Comparison of ENCODE assay signal across 20 cellular contexts in the genomic region with DNA sequence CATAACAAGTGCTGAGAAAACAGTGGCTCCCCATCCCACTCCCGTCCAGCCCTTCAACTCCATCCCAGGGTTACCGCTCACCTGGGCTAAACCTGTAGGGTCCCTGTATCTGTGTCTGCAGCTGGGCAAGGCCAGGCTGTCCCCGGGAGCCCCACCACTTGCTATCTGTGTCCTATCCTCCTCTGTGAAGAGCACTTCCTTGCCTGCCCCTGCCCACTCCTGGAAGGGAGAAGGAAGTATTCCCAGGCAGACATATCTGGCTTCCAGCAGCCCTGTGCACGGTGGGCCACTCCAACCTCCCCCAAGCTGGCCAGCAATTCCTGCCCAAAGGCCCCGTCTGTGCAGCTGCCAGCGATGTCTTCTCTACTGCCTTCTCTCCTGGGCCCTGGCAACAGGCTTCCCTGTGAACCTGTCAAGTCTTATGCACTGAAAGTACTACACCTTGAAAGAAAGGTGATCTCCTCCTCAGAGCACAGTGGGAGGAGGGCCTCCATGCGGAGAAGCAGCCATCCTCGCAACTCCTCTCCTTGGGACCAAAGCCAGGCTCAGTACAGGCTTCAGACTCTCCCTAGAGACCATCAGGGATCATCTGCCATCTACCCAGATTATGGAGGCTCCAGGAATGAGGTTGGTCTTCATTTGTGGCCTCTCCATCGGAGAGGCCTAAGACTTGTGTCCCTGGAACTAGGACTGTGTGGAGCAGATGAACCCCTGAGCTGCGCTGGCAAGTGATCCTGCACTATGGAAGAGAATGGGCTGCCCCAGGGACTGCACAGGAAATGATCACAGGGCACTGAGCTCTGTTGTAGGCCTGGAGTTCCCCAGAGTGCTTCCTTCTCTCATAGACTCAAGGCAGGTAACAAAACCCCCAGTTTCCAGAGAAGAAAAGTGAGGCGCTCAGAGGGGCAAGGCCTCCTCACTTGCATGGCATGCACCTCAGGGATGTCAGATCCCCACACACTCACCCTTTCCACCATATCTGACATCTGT.
A peak's percentile ranks its signal among the peaks of the same experiment; 100 is the strongest.
DNase-seq lines count a peak whose midpoint lies in the region; ATAC-seq, FAIRE-seq and TF ChIP-seq lines count a peak whose summit lies in the region.
"Had no signal": no experiment of that assay in that cellular context is flagged by ENCODE, and none has a peak within 500 bp of the region (broad histone marks: within the 10 kb centered on the region; RNA-seq: fewer than 3 reads in every experiment).

No MANE protein-coding gene starts in this region.

- no peak for TF ChIP-seq CTCF in astrocyte (IDR thresholded peaks at IDR 0.05; ENCODE audit: insufficient read depth, low read depth, low read length)

- peaks cover 6% of the 10 kb centered on the region for H3K27me3 Mint-ChIP-seq in CD4-positive, CD25-positive, alpha-beta regulatory T cell
- peaks cover 35% of the 10 kb centered on the region for H3K27me3 Mint-ChIP-seq in astrocyte (ENCODE audit: low read depth, unreplicated experiment)

- no peak overlapping the region for H2AFZ ChIP-seq in astrocyte (ENCODE audit: low read depth, low read length)

- no peaks in the 10 kb centered on the region for H3K79me2 ChIP-seq in astrocyte (ENCODE audit: insufficient read depth, low read length)

- H3K4me3 ChIP-seq in BLaER1 (no peak overlapping the region), astrocyte (ENCODE audit: insufficient read depth, low read depth, low read length) (no peak overlapping the region)
- H3K4me3 ChIP-seq in CD4-positive, CD25-positive, alpha-beta regulatory T cell (ENCODE audit: low read depth, low read length) = no peak overlapping the region

- ATAC-seq in CD4-positive, CD25-positive, alpha-beta regulatory T cell (ENCODE audit: low read depth in 2 of 2) = peak in 1 of 2 donors; percentile 34
- no peak for ATAC-seq in GM18517 (IDR thresholded peaks at IDR 0.05; ENCODE audit: unreplicated experiment)
- ATAC-seq: HCT116 had no signal

- H3K9me3 Mint-ChIP-seq in CD4-positive, CD25-positive, alpha-beta regulatory T cell = no peaks in the 10 kb centered on the region
- no peaks in the 10 kb centered on the region for H3K9me3 Mint-ChIP-seq in astrocyte (ENCODE audit: unreplicated experiment)

- H3K27me3 ChIP-seq in BLaER1 = no peaks in the 10 kb centered on the region
- H3K27me3 ChIP-seq in CD4-positive, CD25-positive, alpha-beta regulatory T cell (ENCODE audit: control insufficient read depth, insufficient read depth, low read length) = no peaks in the 10 kb centered on the region
- H3K27me3 ChIP-seq in astrocyte (ENCODE audit: insufficient read depth, low read length) = no peaks in the 10 kb centered on the region

- H3K4me3 Mint-ChIP-seq in CD4-positive, CD25-positive, alpha-beta regulatory T cell = no peak overlapping the region
- no peak overlapping the region for H3K4me3 Mint-ChIP-seq in astrocyte (ENCODE audit: unreplicated experiment)

- no peaks in the 10 kb centered on the region for H3K36me3 ChIP-seq in BLaER1
- no peaks in the 10 kb centered on the region for H3K36me3 ChIP-seq in CD4-positive, CD25-positive, alpha-beta regulatory T cell (ENCODE audit: control insufficient read depth, insufficient read depth, low read length)
- H3K36me3 ChIP-seq in astrocyte (ENCODE audit: insufficient read depth, low read length) = no peaks in the 10 kb centered on the region

- no peak overlapping the region for H3K9ac ChIP-seq in BLaER1
- H3K9ac ChIP-seq in astrocyte (ENCODE audit: low read length) = no peak overlapping the region

- no peaks in the 10 kb centered on the region for H4K20me1 ChIP-seq in BLaER1
- H4K20me1 ChIP-seq in astrocyte (ENCODE audit: insufficient read depth, low read length) = no peaks in the 10 kb centered on the region

- H3K9me3 ChIP-seq in BLaER1 (no peaks in the 10 kb centered on the region), astrocyte (ENCODE audit: insufficient read depth, low read depth, low read length) (no peaks in the 10 kb centered on the region)
- H3K9me3 ChIP-seq in CD4-positive, CD25-positive, alpha-beta regulatory T cell (ENCODE audit: control insufficient read depth in 2 of 2, low read length in 2 of 2) = no peaks in the 10 kb centered on the region

- no peak for FAIRE-seq in astrocyte (lab: Jason Lieb, UNC)
- FAIRE-seq: G401.6, GM19239 had no signal

- H3K4me2 ChIP-seq in BLaER1 = peak overlapping the region; percentile 18; the same call in 1 of the 2 replicates
- H3K4me2 ChIP-seq in astrocyte (ENCODE audit: low read length) = no peak overlapping the region

- peaks cover 0 to 12% (median 6%) of the 10 kb centered on the region in 4 donors for H3K4me1 Mint-ChIP-seq in CD4-positive, CD25-positive, alpha-beta regulatory T cell
- H3K4me1 Mint-ChIP-seq in astrocyte (ENCODE audit: low read depth, unreplicated experiment) = no peaks in the 10 kb centered on the region

- H3K27ac Mint-ChIP-seq in CD4-positive, CD25-positive, alpha-beta regulatory T cell = peak overlapping the region; percentile 34 to 64 (median 56)
- peak overlapping the region; percentile 75 for H3K27ac Mint-ChIP-seq in astrocyte (ENCODE audit: unreplicated experiment)

- no peaks in the 10 kb centered on the region for H3K36me3 Mint-ChIP-seq in CD4-positive, CD25-positive, alpha-beta regulatory T cell
- H3K36me3 Mint-ChIP-seq in astrocyte (ENCODE audit: low read depth, unreplicated experiment) = peaks cover 2% of the 10 kb centered on the region

- H3K4me1 ChIP-seq in BLaER1 (peaks cover 7% of the 10 kb centered on the region), astrocyte (ENCODE audit: insufficient read depth, low read length) (no peaks in the 10 kb centered on the region)
- H3K4me1 ChIP-seq in CD4-positive, CD25-positive, alpha-beta regulatory T cell (ENCODE audit: control insufficient read depth, insufficient read depth, low read length, poor library complexity, severe bottlenecking) = no peaks in the 10 kb centered on the region

- peak; percentile 66 for DNase-seq in activated CD8-positive, alpha-beta memory T cell treated with anti-CD3 and anti-CD28 coated beads for 24 hours
- no peak for DNase-seq in activated CD8-positive, alpha-beta memory T cell treated with anti-CD3 and anti-CD28 coated beads, Interleukin-2, amount 50 U/mL, for 4 hours
- peak in 1 of 3 donors; percentile 7 for DNase-seq in CD4-positive, CD25-positive, alpha-beta regulatory T cell
- DNase-seq in astrocyte (ENCODE audit: low read depth) (no peak), cortex of kidney (lab: John Stamatoyannopoulos, UW) (no peak), foreskin melanocyte (no peak)
- DNase-seq: ACHN, NCI-H1417 treated with DMSO at 0.1 percent for 48 hours, NCI-H1930, NCI-H446 treated with DMSO at 0.1 percent for 48 hours, NCI-H748 treated with DMSO at 0.1 percent for 48 hours, OCI-M1, Right ventricle myocardium superior had no signal

- H3K27ac ChIP-seq in BLaER1 (no peak overlapping the region), astrocyte (ENCODE audit: low read depth, low read length) (no peak overlapping the region)
- no peak overlapping the region for H3K27ac ChIP-seq in CD4-positive, CD25-positive, alpha-beta regulatory T cell (ENCODE audit: insufficient read depth, low read length, poor library complexity, severe bottlenecking)
- H3K27ac ChIP-seq: C4-2B, HL-60 had no signal
